Comparison of ENCODE assay signal across 20 cellular contexts in genomic region chr3:109382573-109382972, GRCh38. TPM values are rescaled to one million over a fixed set of nuclear protein-coding genes. Genes with fewer than 3 reads are reported as not detected.
DNase-seq lines count a peak whose midpoint lies in the region; ATAC-seq, FAIRE-seq and TF ChIP-seq lines count a peak whose summit lies in the region.
"Had no signal": no experiment of that assay in that cellular context is flagged by ENCODE, and none has a peak within 500 bp of the region (broad histone marks: within the 10 kb centered on the region; RNA-seq: fewer than 3 reads in every experiment).

No MANE protein-coding gene starts in this region.

- no peaks in the 10 kb centered on the region for H4K20me1 ChIP-seq in GM12878 (ENCODE audit: control insufficient read depth, insufficient read depth)

- WGBS in GM12878 (ENCODE audit: insufficient coverage, insufficient replicate concordance, low lambda C conversion rate, missing lambda C conversion rate), result 48% methylated on average over 8 of the region's 8 CpGs

- in situ Hi-C loops in GM12878 (cut with MboI), result no loop called here

- no peak overlapping the region for H3K4me3 ChIP-seq in H7 (ENCODE audit: insufficient read depth, low read depth, low read length)
- H3K4me3 ChIP-seq in GM12878, result no peak overlapping the region
- H3K4me3 ChIP-seq: GM23248, K562, PC-9 had no signal

- POLR2A ChIA-PET in GM12878 (lab: Charles Lee), result no interaction called here

- H3K36me3 ChIP-seq in H7 (replicated peaks; ENCODE audit: control insufficient read depth, insufficient read depth, low read length) (no peaks in the 10 kb centered on the region; the same call in 1 of the 2 replicates), GM12878 (ENCODE audit: control insufficient read depth in 2 of 2, insufficient read depth in 2 of 2, low read length in 1 of 2) (no peaks in the 10 kb centered on the region)

- no peak overlapping the region for H2AFZ ChIP-seq in GM12878 (ENCODE audit: control insufficient read depth, low read depth, low read length)
- H2AFZ ChIP-seq: GM23248, PC-9 had no signal

- no peaks in the 10 kb centered on the region for H3K9me3 ChIP-seq in GM12878 (replicated peaks; ENCODE audit: control insufficient read depth, insufficient read depth, low read length)

- RAD21 ChIA-PET in GM12878 (lab: Charles Lee; ENCODE audit: unreplicated experiment), result interaction anchor here (0.6 kb wide), 1 partner anchor 128 kb away, joined by 4 read pairs; no protein-coding TSS in a partner anchor

- TF ChIP-seq CTCF in GM12878 (IDR thresholded peaks at IDR 0.05 in 2 of 3, conservative IDR thresholded peaks at IDR 0.05 in 1 of 3; ENCODE audit: control insufficient read depth in 2 of 3, extremely low read depth in 1 of 3, insufficient read depth in 1 of 3, low read depth in 3 of 3, low read length in 3 of 3), result no peak

- H3K27me3 ChIP-seq in H7 (ENCODE audit: control insufficient read depth, insufficient read depth, low read length) (no peaks in the 10 kb centered on the region), GM12878 (replicated peaks in 1 of 2; ENCODE audit: control insufficient read depth in 2 of 2, insufficient read depth in 2 of 2, low read length in 1 of 2) (no peaks in the 10 kb centered on the region)

- H3K9ac ChIP-seq in GM12878 (ENCODE audit: control insufficient read depth, insufficient read depth, low read length), result no peak overlapping the region
- H3K9ac ChIP-seq: GM23248 had no signal

- H3K4me1 ChIP-seq in GM12878 (ENCODE audit: control insufficient read depth, insufficient read depth, low read length), result no peaks in the 10 kb centered on the region

- no peak for FAIRE-seq in GM12878 (lab: Jason Lieb, UNC)
- FAIRE-seq: K562 had no signal

- SMC1A ChIA-PET in GM12878 (lab: Charles Lee; ENCODE audit: uncharacterized antibody, unreplicated experiment), result no interaction called here

- ATAC-seq in GM12878, result peak; percentile 40; the same call in 2 of the 3 replicates
- ATAC-seq in GM21447 (IDR thresholded peaks at IDR 0.05; ENCODE audit: unreplicated experiment), result no peak
- ATAC-seq: HCT116, K562 had no signal

- intact Hi-C loops in GM12878 (cut with micrococcal nuclease; ENCODE audit: unreplicated experiment), result no loop called here

- H3K27ac ChIP-seq in GM12878 (ENCODE audit: control insufficient read depth, insufficient read depth), result no peak overlapping the region
- H3K27ac ChIP-seq: C4-2B, GM23248, PC-9 had no signal

- TF ChIP-seq RAD21 in GM12878 (IDR thresholded peaks at IDR 0.05; ENCODE audit: insufficient read depth, low read depth, low read length), result no peak

- no peak for TF ChIP-seq POLR2A in GM12878 (IDR thresholded peaks at IDR 0.05; ENCODE audit: low read depth, low read length)

- CTCF ChIA-PET in GM12878 (lab: Yijun Ruan, JAX), result no interaction called here

- BruUV-seq in GM12878 (replicated peaks; lab: Mats Ljungman, UMichigan), result no TSS peak

- no peaks in the 10 kb centered on the region for H3K79me2 ChIP-seq in GM12878 (ENCODE audit: control insufficient read depth, insufficient read depth, low read length)

- H3K4me2 ChIP-seq in GM12878 (ENCODE audit: control insufficient read depth, insufficient read depth), result no peak overlapping the region
- H3K4me2 ChIP-seq: PC-9 had no signal

- DNase-seq in H7, result peak; percentile 50
- peak; percentile 1 for DNase-seq in NCI-H510A (lab: John Stamatoyannopoulos, UW)
- no peak for DNase-seq in GM12878 (ENCODE audit: low read depth, low spot score)
- DNase-seq in superior temporal gyrus (ENCODE audit: extremely low spot score), result peak; percentile 3
- DNase-seq in NCI-H1048 (lab: John Stamatoyannopoulos, UW), result no peak
- DNase-seq in glomerular visceral epithelial cell (ENCODE audit: extremely low spot score), result no peak
- DNase-seq: ACHN, AML-193, DND-41, GM23248, NCI-H187, NCI-H345, NCI-H526 treated with DMSO at 0.1 percent for 48 hours, PC-9 had no signal

- no peak for TF ChIP-seq EP300 in GM12878 (IDR thresholded peaks at IDR 0.05; ENCODE audit: borderline replicate concordance in 1 of 2, control insufficient read depth in 1 of 2, low read depth in 2 of 2, low read length in 2 of 2)

TF ChIP-seq in GM12878, 131 proteins besides CTCF, POLR2A, EP300 and RAD21:
- TF ChIP-seq TARDBP (IDR thresholded peaks at IDR 0.05; ENCODE audit: borderline replicate concordance), result no peak
- 0 out of 2 replicates have a peak, but pooled peaks have one; percentile 9 for TF ChIP-seq PKNOX1 (IDR thresholded peaks at IDR 0.05)

RNA-seq across cellular contexts. Expression of gene DPPA4, which starts 45.2 kb away (rescaled TPM):
- 546 and 887 TPM in 2 replicates for total RNA-seq in H7 (2014; rRNA removed; shearing (Covaris generic))
- total RNA-seq in GM12878 (2013; cell fraction: nucleolus; rRNA removed), result not detected in 2 replicates
- total RNA-seq in GM12878 (2014; rRNA removed), result not detected in 2 replicates
- not detected in 2 replicates for total RNA-seq in GM12878 (2014; rRNA removed; fragmentation: Illumina TruSeq; extraction: Trizol)
- 0.40 and 0.90 TPM in 2 replicates for total RNA-seq in GM12878 (2021)
- not detected for polyA plus RNA-seq in GM12878 (2011; ENCODE audit: low read depth)
- polyA plus RNA-seq in GM12878 (2011; rRNA removed), result 0.69 and 0.75 TPM in 2 replicates
- 0.47 and 0.60 TPM in 2 replicates for polyA plus RNA-seq in GM12878 (2011; cell fraction: cytosol; rRNA removed)
- polyA plus RNA-seq in GM12878 (2011; cell fraction: nucleus; rRNA removed), result 0.39 and 0.58 TPM in 2 replicates
- polyA plus RNA-seq in GM12878 (2012), result not detected in 2 replicates
- 0.01 TPM in 1 of 2 replicates, not detected in the other for polyA plus RNA-seq in GM12878 (2014; fragmentation: Illumina TruSeq; extraction: Trizol)
- polyA plus RNA-seq in GM12878 (2014; fragmentation: Nextera tagmentation; extraction: Ambion mirVana), result not detected
- polyA plus RNA-seq in GM12878 (2014; rRNA removed), result not detected in 2 replicates
- under 1 TPM; 0.26 to 0.44 TPM for polyA plus RNA-seq in GM12878 (2016; fragmentation: Nextera tagmentation; extraction: Ambion mirVana)
- 0.15 and 0.41 TPM in 2 replicates for polyA minus RNA-seq in GM12878 (2011; rRNA and poly(A)+ RNA removed)
- polyA minus RNA-seq in GM12878 (2011; cell fraction: cytosol; rRNA and poly(A)+ RNA removed), result not detected in 2 replicates
- 0.29 TPM in 1 of 2 replicates, not detected in the other for polyA minus RNA-seq in GM12878 (2011; cell fraction: nucleus; rRNA and poly(A)+ RNA removed)
- total RNA-seq: G401; GM23248; PC-9; T-helper 1 cell treated with Interleukin-12 subunit alpha and Interleukin-12 subunit beta and Interleukin-4 antibody, amounts not matched to agents 30 ng/mL and 1 ng/mL, for 36 hours had no signal
- polyA plus RNA-seq: K562 had no signal

Comparison
In these comparisons a context has a peak if more than half of its experiments do, and no peak if none do; other contexts are left out.
1. DNase-seq: peak in H7 (single experiment), NCI-H510A (single experiment) and superior temporal gyrus (single experiment); none in GM12878 (single experiment), NCI-H1048 (single experiment) and glomerular visceral epithelial cell (single experiment).
2. RNA of gene DPPA4, which starts 45.2 kb away (total RNA-seq): 546 to 887 TPM in H7; 0.40 to 0.90 TPM in GM12878; every median in the first group is over 100 times any median in the second.